ENCODE assay signal across 13 cellular contexts in genomic region chr16:21590287-21590686, GRCh38. TPM values are rescaled to one million over a fixed set of nuclear protein-coding genes. Genes with fewer than 3 reads are reported as not detected.
A peak's percentile ranks its signal among the peaks of the same experiment; 100 is the strongest.
DNase-seq lines count a peak whose midpoint lies in the region; ATAC-seq, FAIRE-seq and TF ChIP-seq lines count a peak whose summit lies in the region.
"Had no signal": no experiment of that assay in that cellular context is flagged by ENCODE, and none has a peak within 500 bp of the region (broad histone marks: within the 10 kb centered on the region; RNA-seq: fewer than 3 reads in every experiment).

No MANE protein-coding gene starts in this region.

- no peaks in the 10 kb centered on the region for H4K20me1 ChIP-seq in PC-3 (ENCODE audit: low read length)

- peak in 1 of 2 experiments; percentile 57 for DNase-seq in HL-60 (ENCODE audit: low read depth in 1 of 2, low spot score in 1 of 2)
- peak; percentile 89 for DNase-seq in PC-3
- DNase-seq in fibroblast of peridontal ligament (ENCODE audit: extremely low read depth): peak; percentile 38
- DNase-seq in type B pancreatic cell (ENCODE audit: extremely low spot score, unreplicated experiment): no peak
- DNase-seq in GM12891 (ENCODE audit: insufficient read length, low spot score): no peak
- DNase-seq: amygdala, kidney glomerular epithelial cell, NCI-H1092, Peyer's patch, T-helper 2 cell, transverse colon had no signal

- H3K36me3 ChIP-seq in PC-3 (ENCODE audit: low read depth, low read length): no peaks in the 10 kb centered on the region
- H3K36me3 ChIP-seq: Peyer's patch, transverse colon had no signal

- TF ChIP-seq CTCF in HL-60 (IDR thresholded peaks at IDR 0.05; ENCODE audit: insufficient read depth, low read length): no peak
- TF ChIP-seq CTCF in PC-3 (conservative IDR thresholded peaks at IDR 0.05; ENCODE audit: low read depth, low read length): no peak
- no peak for TF ChIP-seq CTCF in type B pancreatic cell (conservative IDR thresholded peaks at IDR 0.05)

- no peak overlapping the region for H2AFZ ChIP-seq in PC-3 (ENCODE audit: low read length)

- H3K79me2 ChIP-seq in PC-3 (ENCODE audit: low read length): no peaks in the 10 kb centered on the region

- H3K4me3 ChIP-seq in HL-60 (replicated peaks; ENCODE audit: insufficient read depth, low read length): no peak overlapping the region
- peak overlapping the region; percentile 28; the same call in 1 of the 2 replicates for H3K4me3 ChIP-seq in PC-3 (ENCODE audit: low read length)
- H3K4me3 ChIP-seq: Peyer's patch, transverse colon had no signal

- no peaks in the 10 kb centered on the region for H3K4me1 Mint-ChIP-seq in type B pancreatic cell (ENCODE audit: unreplicated experiment)

- H3F3A ChIP-seq in PC-3 (ENCODE audit: low read length, unreplicated experiment): peaks cover 5% of the 10 kb centered on the region

- no peaks in the 10 kb centered on the region for H3K9me2 ChIP-seq in PC-3 (replicated peaks; ENCODE audit: low read length)

- peak overlapping the region; percentile 72 for H3K4me2 ChIP-seq in PC-3 (ENCODE audit: low read length)

- no peak overlapping the region for H3K4me3 Mint-ChIP-seq in type B pancreatic cell

- CTCF ChIA-PET in PC-3 (lab: Charles Lee): interaction anchor here (0.5 kb wide), 1 partner anchor 52 kb away, joined by 3 read pairs; no protein-coding TSS in a partner anchor

- intact Hi-C loops in PC-3 (cut with micrococcal nuclease): loop anchor here (1.0 kb wide), 2 partner anchors 9 to 48 kb away; partner anchors contain the start of gene METTL9

- H3K27me3 ChIP-seq in HL-60 (ENCODE audit: insufficient read depth, poor library complexity, severe bottlenecking): no peaks in the 10 kb centered on the region
- no peaks in the 10 kb centered on the region for H3K27me3 ChIP-seq in PC-3 (ENCODE audit: low read length)
- H3K27me3 ChIP-seq: Peyer's patch, transverse colon had no signal

- no peak for TF ChIP-seq POLR2A in GM12891 (IDR thresholded peaks at IDR 0.05; ENCODE audit: low read depth, low read length)

- H3K9me3 ChIP-seq in PC-3 (ENCODE audit: low read length): no peaks in the 10 kb centered on the region
- H3K9me3 ChIP-seq: Peyer's patch, transverse colon had no signal

- peak overlapping the region; percentile 47 for H3K9ac ChIP-seq in PC-3 (ENCODE audit: low read length)

- H3K9me3 Mint-ChIP-seq in type B pancreatic cell: no peaks in the 10 kb centered on the region

- no TSS peak for BruUV-seq in PC-3 (replicated peaks; lab: Mats Ljungman, UMichigan)

- no peaks in the 10 kb centered on the region for H3K36me3 Mint-ChIP-seq in type B pancreatic cell

- peak; percentile 91 for ATAC-seq in PC-3
- ATAC-seq in HG02571 (IDR thresholded peaks at IDR 0.05; ENCODE audit: unreplicated experiment): no peak
- ATAC-seq in HG03175 (IDR thresholded peaks at IDR 0.05; ENCODE audit: unreplicated experiment): no peak

- no peak for FAIRE-seq in GM12891 (lab: Jason Lieb, UNC)

- H3K27me3 Mint-ChIP-seq in type B pancreatic cell: peaks cover 6% of the 10 kb centered on the region

- POLR2A ChIA-PET in PC-3 (lab: Charles Lee; ENCODE audit: unreplicated experiment): interaction anchor here (0.5 to 1.2 kb wide), 3 partner anchors 9 to 14 kb away, joined by 6 to 9 read pairs (median 7); partner anchors contain the start of gene METTL9

- H3K27ac ChIP-seq in HL-60 (replicated peaks) (peak overlapping the region; percentile 60), PC-3 (ENCODE audit: low read length) (peak overlapping the region; percentile 85)
- H3K27ac ChIP-seq: Peyer's patch, transverse colon had no signal

- H3K27ac Mint-ChIP-seq in type B pancreatic cell: peak overlapping the region; percentile 64

- H3K4me1 ChIP-seq in PC-3 (ENCODE audit: insufficient read depth, low read length): peaks cover 27% of the 10 kb centered on the region
- H3K4me1 ChIP-seq: Peyer's patch, transverse colon had no signal

TF ChIP-seq in GM12891, 5 proteins besides CTCF, POLR2A, EP300 and RAD21:
- TF ChIP-seq SPI1 (IDR thresholded peaks at IDR 0.05; ENCODE audit: low read depth, low read length) (no peak), PAX5 (IDR thresholded peaks at IDR 0.05; ENCODE audit: insufficient read depth, low read length, severe bottlenecking) (no peak), POU2F2 (IDR thresholded peaks at IDR 0.05; ENCODE audit: low read depth, low read length) (no peak), TAF1 (IDR thresholded peaks at IDR 0.05; ENCODE audit: low read depth, low read length) (no peak), POLR2AphosphoS5 (IDR thresholded peaks at IDR 0.05; ENCODE audit: low read depth, low read length) (no peak)

RNA-seq across cellular contexts. Expression of gene METTL9, which starts 9.1 kb away (rescaled TPM):
- total RNA-seq in PC-3 (2014; rRNA removed) (133 and 180 TPM in 2 replicates), type B pancreatic cell (ENCODE audit: low replicate concordance) (87.1 and 132 TPM in 2 replicates)
- polyA plus RNA-seq in GM12891 (2012; ENCODE audit: low read depth, missing spikeins): 47.5 TPM

Comparison
In these comparisons a context has a peak if more than half of its experiments do, and no peak if none do; other contexts are left out.
1. DNase-seq: peak in PC-3 (single experiment) and fibroblast of peridontal ligament (single experiment); none in type B pancreatic cell (single experiment) and GM12891 (single experiment).